In the genomic region with DNA sequence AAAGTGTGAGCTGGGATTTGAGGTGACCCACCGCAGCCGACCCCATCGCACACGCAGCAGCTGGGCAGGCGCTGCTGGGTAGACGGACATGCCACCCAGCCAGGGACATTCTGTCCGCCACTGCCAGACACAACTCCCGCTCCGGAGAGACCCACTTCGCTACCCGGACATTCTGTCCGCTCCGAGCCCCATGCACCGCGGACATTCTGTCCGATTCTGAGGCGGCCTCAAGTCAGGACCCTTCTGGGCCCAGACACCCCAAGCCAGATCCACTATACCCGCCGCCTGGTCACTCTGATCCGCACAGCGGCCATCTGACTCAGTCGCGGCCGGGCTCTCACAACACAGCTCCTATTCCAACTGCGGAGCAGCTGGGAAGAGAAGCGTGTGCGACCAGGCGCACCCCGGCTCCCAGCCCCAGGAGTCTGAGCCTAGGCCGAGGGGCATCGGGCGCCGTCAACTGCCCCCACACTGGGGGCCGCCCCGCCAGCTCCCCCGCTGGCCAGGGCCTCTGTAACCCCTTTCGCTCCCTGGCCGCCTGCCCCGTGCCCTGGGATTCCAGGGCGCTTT, we compare ENCODE assay signal across 11 cellular contexts. TPM values are rescaled to one million over a fixed set of nuclear protein-coding genes. Genes with fewer than 3 reads are reported as not detected.
A peak's percentile ranks its signal among the peaks of the same experiment; 100 is the strongest.
DNase-seq lines count a peak whose midpoint lies in the region; ATAC-seq and TF ChIP-seq lines count a peak whose summit lies in the region.
"Had no signal": no experiment of that assay in that cellular context is flagged by ENCODE, and none has a peak within 500 bp of the region (broad histone marks: within the 10 kb centered on the region; RNA-seq: fewer than 3 reads in every experiment).

No MANE protein-coding gene starts in this region.

- H3K36me3 Mint-ChIP-seq in activated T-helper 2 cell treated with anti-CD3 and anti-CD28 coated beads, Interferon-gamma antibody, Interleukin-2, Interleukin-4, amounts not matched to agents 10 μg/mL and 5 μg/mL and 100 μg/mL, durations not matched to agents 14 hours and 24 hours and 36 hours (ENCODE audit: low read depth): peaks cover 4% of the 10 kb centered on the region

- no peak overlapping the region for H3K27ac Mint-ChIP-seq in activated T-helper 2 cell treated with anti-CD3 and anti-CD28 coated beads, Interferon-gamma antibody, Interleukin-2, Interleukin-4, amounts not matched to agents 10 μg/mL and 5 μg/mL and 100 μg/mL, durations not matched to agents 14 hours and 24 hours and 36 hours

- peak overlapping the region; percentile 49 for H3K27ac ChIP-seq in left ventricle myocardium inferior (replicated peaks)
- H3K27ac ChIP-seq in psoas muscle: peak overlapping the region; percentile 90
- H3K27ac ChIP-seq: adrenal gland, HL-60, PC-9 had no signal

- peaks cover 56% of the 10 kb centered on the region for H3K27me3 Mint-ChIP-seq in activated T-helper 2 cell treated with anti-CD3 and anti-CD28 coated beads, Interferon-gamma antibody, Interleukin-2, Interleukin-4, amounts not matched to agents 10 μg/mL and 5 μg/mL and 100 μg/mL, durations not matched to agents 14 hours and 24 hours and 36 hours (ENCODE audit: low read depth)

- intact Hi-C loops in activated T-helper 2 cell treated with anti-CD3 and anti-CD28 coated beads, Interferon-gamma antibody, Interleukin-2, Interleukin-4, amounts not matched to agents 10 μg/mL and 5 μg/mL and 100 μg/mL, durations not matched to agents 14 hours and 24 hours and 36 hours (cut with micrococcal nuclease): loop anchor here (1.0 to 2.0 kb wide), 2 partner anchors 9 to 262 kb away; partner anchors contain the start of genes ACTR1A and SUFU
- intact Hi-C loops in left ventricle myocardium inferior (cut with micrococcal nuclease) (no loop called here), psoas muscle (cut with DNase I) (loop anchor here in 1 of 2 donors (10.0 kb wide), 1 partner anchor 54 kb away; no protein-coding TSS in a partner anchor)

- H3K9me3 ChIP-seq in left ventricle myocardium inferior (replicated peaks) (no peaks in the 10 kb centered on the region), psoas muscle (no peaks in the 10 kb centered on the region), BE2C (no peaks in the 10 kb centered on the region)
- H3K9me3 ChIP-seq: adrenal gland had no signal

- H3K4me3 ChIP-seq in left ventricle myocardium inferior: peak overlapping the region; percentile 81
- H3K4me3 ChIP-seq in psoas muscle: peak overlapping the region; percentile 87
- no peak overlapping the region for H3K4me3 ChIP-seq in BE2C (ENCODE audit: low read depth, low read length)

- H3K4me1 Mint-ChIP-seq in activated T-helper 2 cell treated with anti-CD3 and anti-CD28 coated beads, Interferon-gamma antibody, Interleukin-2, Interleukin-4, amounts not matched to agents 10 μg/mL and 5 μg/mL and 100 μg/mL, durations not matched to agents 14 hours and 24 hours and 36 hours (ENCODE audit: low read depth): peaks cover 16% of the 10 kb centered on the region

- no peaks in the 10 kb centered on the region for H3K36me3 ChIP-seq in left ventricle myocardium inferior
- H3K36me3 ChIP-seq in psoas muscle (ENCODE audit: insufficient read depth in 1 of 2, low read depth in 1 of 2): no peaks in the 10 kb centered on the region
- no peaks in the 10 kb centered on the region for H3K36me3 ChIP-seq in BE2C
- H3K36me3 ChIP-seq: adrenal gland had no signal

- no peak for TF ChIP-seq CTCF in left ventricle myocardium inferior (IDR thresholded peaks at IDR 0.05; ENCODE audit: borderline replicate concordance)
- no peak for TF ChIP-seq CTCF in psoas muscle (IDR thresholded peaks at IDR 0.05)
- no peak for TF ChIP-seq CTCF in BE2C (IDR thresholded peaks at IDR 0.05; ENCODE audit: low read depth, low read length)

- ATAC-seq in psoas muscle: peak in 3 of 4 donors; percentile 24 to 42 (median 25)

- 7 to 11% (median 9%) methylated on average over 33 to 40 of the region's 40 CpGs for WGBS in psoas muscle, 3 donors

- peak; percentile 26 for DNase-seq in EL
- no peak for DNase-seq in activated T-helper 2 cell treated with anti-CD3 and anti-CD28 coated beads, Interferon-gamma antibody, Interleukin-2, Interleukin-4, amounts not matched to agents 10 μg/mL and 5 μg/mL and 100 μg/mL, durations not matched to agents 14 hours and 24 hours and 36 hours (ENCODE audit: low spot score)
- DNase-seq in left ventricle myocardium inferior: no peak
- DNase-seq in psoas muscle: peak; percentile 44 to 70
- DNase-seq in BE2C: no peak
- DNase-seq in stimulated activated CD4-positive, alpha-beta T cell treated with anti-CD3 and anti-CD28 coated beads, Interleukin-4, amount 100 ng/mL, for 1 hour: no peak
- DNase-seq in DMS153 (lab: John Stamatoyannopoulos, UW): no peak
- no peak for DNase-seq in NCI-H510A treated with DMSO at 0.1 percent for 48 hours (lab: John Stamatoyannopoulos, UW)
- DNase-seq: PC-9 had no signal

- peaks cover 46% of the 10 kb centered on the region for H3K4me1 ChIP-seq in left ventricle myocardium inferior
- H3K4me1 ChIP-seq in psoas muscle: peaks cover 45% of the 10 kb centered on the region
- H3K4me1 ChIP-seq in BE2C: 0 out of 2 replicates have a peak, but pooled peaks cover 2% of the 10 kb centered on the region

- H3K9me3 Mint-ChIP-seq in activated T-helper 2 cell treated with anti-CD3 and anti-CD28 coated beads, Interferon-gamma antibody, Interleukin-2, Interleukin-4, amounts not matched to agents 10 μg/mL and 5 μg/mL and 100 μg/mL, durations not matched to agents 14 hours and 24 hours and 36 hours: no peaks in the 10 kb centered on the region

- peak overlapping the region; percentile 49 for H3K4me3 Mint-ChIP-seq in activated T-helper 2 cell treated with anti-CD3 and anti-CD28 coated beads, Interferon-gamma antibody, Interleukin-2, Interleukin-4, amounts not matched to agents 10 μg/mL and 5 μg/mL and 100 μg/mL, durations not matched to agents 14 hours and 24 hours and 36 hours (ENCODE audit: low read depth)

- H3K27me3 ChIP-seq in left ventricle myocardium inferior (ENCODE audit: low read depth) (peaks cover 9% of the 10 kb centered on the region), psoas muscle (ENCODE audit: insufficient read depth in 3 of 3, low read length in 2 of 3) (no peaks in the 10 kb centered on the region), BE2C (no peaks in the 10 kb centered on the region)
- H3K27me3 ChIP-seq: adrenal gland had no signal

RNA-seq across cellular contexts. Expression of gene PITX3, which starts 0.8 kb away (rescaled TPM):
- 0.30 and 0.46 TPM in 2 replicates for total RNA-seq in activated T-helper 2 cell treated with anti-CD3 and anti-CD28 coated beads, Interferon-gamma antibody, Interleukin-2, Interleukin-4, amounts not matched to agents 10 μg/mL and 5 μg/mL and 100 μg/mL, durations not matched to agents 14 hours and 24 hours and 36 hours
- total RNA-seq in left ventricle myocardium inferior (0.85 TPM), psoas muscle (1 to 10 TPM; 6.9 to 9.7 (median 8.8) TPM)
- polyA plus RNA-seq in psoas muscle: 1 to 10 TPM; 2.0 to 7.6 (median 4.5) TPM
- not detected for polyA plus RNA-seq in BE2C (2012; ENCODE audit: insufficient read depth, insufficient read length, low read depth)
- total RNA-seq: PC-9 had no signal
- polyA plus RNA-seq: adrenal gland had no signal

RNA-seq across cellular contexts. Expression of gene GBF1, which starts 4.8 kb away (rescaled TPM):
- total RNA-seq in activated T-helper 2 cell treated with anti-CD3 and anti-CD28 coated beads, Interferon-gamma antibody, Interleukin-2, Interleukin-4, amounts not matched to agents 10 μg/mL and 5 μg/mL and 100 μg/mL, durations not matched to agents 14 hours and 24 hours and 36 hours: 47.9 and 49.2 TPM in 2 replicates
- total RNA-seq in left ventricle myocardium inferior (43.2 TPM), psoas muscle (10 to 100 TPM; 40.8 to 47.1 (median 44.2) TPM)
- 10 to 100 TPM; 14.1 to 32.0 (median 15.8) TPM for polyA plus RNA-seq in psoas muscle
- polyA plus RNA-seq in BE2C (2012; ENCODE audit: insufficient read depth, insufficient read length, low read depth): 66.7 TPM

RNA-seq across cellular contexts. Expression of gene ELOVL3, which starts 14.5 kb away (rescaled TPM):
- total RNA-seq in activated T-helper 2 cell treated with anti-CD3 and anti-CD28 coated beads, Interferon-gamma antibody, Interleukin-2, Interleukin-4, amounts not matched to agents 10 μg/mL and 5 μg/mL and 100 μg/mL, durations not matched to agents 14 hours and 24 hours and 36 hours: not detected in 2 replicates
- total RNA-seq in left ventricle myocardium inferior: not detected
- under 1 TPM in 3 of 4 donors, not detected in 1; 0.25 to 0.54 (median 0.26) TPM for total RNA-seq in psoas muscle
- under 1 TPM; 0.17 to 0.32 (median 0.26) TPM for polyA plus RNA-seq in psoas muscle
- 0.32 TPM for polyA plus RNA-seq in BE2C (2012; ENCODE audit: insufficient read depth, insufficient read length, low read depth)

Comparison
In these comparisons a context has a peak if more than half of its experiments do, and no peak if none do; other contexts are left out.
1. DNase-seq: peak in EL (single experiment) and psoas muscle (2 of 2); none in activated T-helper 2 cell treated with anti-CD3 and anti-CD28 coated beads, Interferon-gamma antibody, Interleukin-2, Interleukin-4, amounts not matched to agents 10 μg/mL and 5 μg/mL and 100 μg/mL, durations not matched to agents 14 hours and 24 hours and 36 hours (single experiment), left ventricle myocardium inferior (single experiment), BE2C (single experiment), stimulated activated CD4-positive, alpha-beta T cell treated with anti-CD3 and anti-CD28 coated beads, Interleukin-4, amount 100 ng/mL, for 1 hour (single experiment), DMS153 (single experiment) and NCI-H510A treated with DMSO at 0.1 percent for 48 hours (single experiment).